Comparison of ENCODE assay signal across 8 cellular contexts in genomic region chr6:107115695-107116327, GRCh38. TPM values are rescaled to one million over a fixed set of nuclear protein-coding genes. Genes with fewer than 3 reads are reported as not detected.
A peak's percentile ranks its signal among the peaks of the same experiment; 100 is the strongest.
DNase-seq lines count a peak whose midpoint lies in the region; ATAC-seq, FAIRE-seq and TF ChIP-seq lines count a peak whose summit lies in the region.

No MANE protein-coding gene starts in this region.

- peak; percentile 35 for ATAC-seq in CD8-positive, alpha-beta T cell
- peak; percentile 25 for ATAC-seq in GM21526 (IDR thresholded peaks at IDR 0.05; ENCODE audit: low FRiP score, unreplicated experiment)
- no peak for ATAC-seq in HG03571 (IDR thresholded peaks at IDR 0.05; ENCODE audit: unreplicated experiment)

- CTCF ChIA-PET in CD8-positive, alpha-beta T cell (lab: Charles Lee), result no interaction called here
- CTCF ChIA-PET in H1 (lab: Charles Lee; ENCODE audit: partially characterized antibody), result interaction anchor here (0.5 to 1.6 kb wide), 11 partner anchors 8 to 560 kb away, joined by 3 to 9 read pairs (median 3); partner anchors contain the start of gene PDSS2

- H3K79me1 ChIP-seq in H1 (ENCODE audit: low read depth, low read length) (no peaks in the 10 kb centered on the region), mesendoderm (ENCODE audit: low read length) (peaks cover 2% of the 10 kb centered on the region)

- H3K36me3 ChIP-seq in CD8-positive, alpha-beta T cell (ENCODE audit: insufficient read depth, low read length), result no peaks in the 10 kb centered on the region
- peaks cover 0 to 5% (median 0%) of the 10 kb centered on the region in 4 experiments; a peak in 1 of 8 replicates for H3K36me3 ChIP-seq in H1 (ENCODE audit: control insufficient read depth in 2 of 4, insufficient read depth in 4 of 4, low read length in 3 of 4)
- H3K36me3 ChIP-seq in mesendoderm (ENCODE audit: control insufficient read depth, insufficient read depth, low read length), result no peaks in the 10 kb centered on the region

- H3K9me3 ChIP-seq in CD8-positive, alpha-beta T cell (ENCODE audit: low read length), result no peaks in the 10 kb centered on the region
- no peaks in the 10 kb centered on the region for H3K9me3 ChIP-seq in H1 (ENCODE audit: insufficient read depth in 2 of 2, low read depth in 1 of 2, low read length in 1 of 2)

- H3K4me1 Mint-ChIP-seq in CD8-positive, alpha-beta T cell (ENCODE audit: low read depth), result peaks cover 15% of the 10 kb centered on the region

- peak overlapping the region; percentile 85 to 98 (median 91) for H3K9ac ChIP-seq in H1 (replicated peaks in 1 of 4; ENCODE audit: extremely low read depth in 1 of 4, low read depth in 3 of 4, low read length in 3 of 4)
- peak overlapping the region; percentile 96 for H3K9ac ChIP-seq in mesendoderm (ENCODE audit: low read length)

- 3% methylated on average over 39 of the region's 45 CpGs; no CpG with 5 or more reads in 1 of the 2 experiments for WGBS in H1 (ENCODE audit: extremely low coverage in 1 of 2, insufficient coverage in 1 of 2, insufficient read length in 1 of 2, insufficient replicate concordance in 2 of 2, low coverage in 1 of 2, low lambda C conversion rate in 2 of 2, missing lambda C conversion rate in 1 of 2), 2 experiments
- no CpG with 5 or more reads among the region's 45 CpGs for WGBS in mesendoderm (ENCODE audit: extremely low coverage, insufficient coverage, low lambda C conversion rate)

- H3K14ac ChIP-seq in H1 (ENCODE audit: insufficient read length), result no peak overlapping the region

- 0 out of 3 replicates have a peak, but pooled peaks of 1 of the 2 experiments have one; percentile 5 for TF ChIP-seq EP300 in H1 (IDR thresholded peaks at IDR 0.05; ENCODE audit: borderline replicate concordance in 1 of 2, low read depth in 2 of 2, low read length in 2 of 2)

- H3K4ac ChIP-seq in H1 (replicated peaks; ENCODE audit: insufficient read length, low read depth, low read length), result peak overlapping the region; percentile 93
- peak overlapping the region; percentile 100 for H3K4ac ChIP-seq in mesendoderm (ENCODE audit: low read depth, low read length)

- H3K36me3 Mint-ChIP-seq in CD8-positive, alpha-beta T cell, result peaks cover 2% of the 10 kb centered on the region

- H4K20me1 ChIP-seq in H1 (replicated peaks in 1 of 2; ENCODE audit: control insufficient read depth in 1 of 2, insufficient read depth in 2 of 2, low read length in 2 of 2), result no peaks in the 10 kb centered on the region

- no peak for TF ChIP-seq CTCF in CD8-positive, alpha-beta T cell (IDR thresholded peaks at IDR 0.05)
- TF ChIP-seq CTCF in WI38 (IDR thresholded peaks at IDR 0.05; ENCODE audit: low read depth, low read length), result no peak
- TF ChIP-seq CTCF in H1 (IDR thresholded peaks at IDR 0.05; ENCODE audit: control extremely low read depth in 1 of 3, insufficient read depth in 1 of 3, low read depth in 1 of 3, low read length in 3 of 3), result no peak

- TF ChIP-seq POLR2A in H1 (IDR thresholded peaks at IDR 0.05; ENCODE audit: control extremely low read depth in 1 of 2, low read depth in 2 of 2, low read length in 2 of 2), result peak in 1 of 2 experiments; percentile 22; a peak in 2 of 3 replicates

- intact Hi-C loops in CD8-positive, alpha-beta T cell (cut with DNase I, micrococcal nuclease), result loop anchor here (2.0 to 10.0 kb wide), 6 partner anchors 341 to 1976 kb away; partner anchors contain the start of genes PDSS2 (in 2 of the 2), QRSL1 (in 1 of the 2), RTN4IP1 (in 1 of the 2) and SESN1 (in 1 of the 2)

- H2AK5ac ChIP-seq in H1 (ENCODE audit: low read depth, low read length) (peak overlapping the region; percentile 88; the same call in 1 of the 2 replicates), mesendoderm (ENCODE audit: low read length) (no peak overlapping the region)

- H2AFZ ChIP-seq in H1 (ENCODE audit: low read length), result no peak overlapping the region

- H3K18ac ChIP-seq in H1 (ENCODE audit: extremely low read depth, low read length), result peak overlapping the region; percentile 98
- peak overlapping the region; percentile 100 for H3K18ac ChIP-seq in mesendoderm (ENCODE audit: low read length)

- peak overlapping the region; percentile 68; the same call in 1 of the 2 replicates for H2BK12ac ChIP-seq in H1 (ENCODE audit: low read depth, low read length)

- H4K5ac ChIP-seq in H1 (ENCODE audit: insufficient read length, low read depth, low read length) (peak overlapping the region; percentile 92), mesendoderm (ENCODE audit: low read length) (no peak overlapping the region)

- H4K8ac ChIP-seq in H1 (ENCODE audit: extremely low read depth, insufficient read depth, low read length), result peak overlapping the region; percentile 97
- H4K8ac ChIP-seq in mesendoderm (ENCODE audit: low read depth, low read length), result peak overlapping the region; percentile 99

- H2BK120ac ChIP-seq in H1 (replicated peaks; ENCODE audit: low read depth, low read length) (peak overlapping the region; percentile 97), mesendoderm (ENCODE audit: low read depth, low read length) (peak overlapping the region; percentile 100)

- FAIRE-seq in H1 (lab: Jason Lieb, UNC), result no peak

- no peaks in the 10 kb centered on the region for H3K27me3 Mint-ChIP-seq in CD8-positive, alpha-beta T cell (ENCODE audit: low read depth)

- H2BK20ac ChIP-seq in H1 (ENCODE audit: low read length), result no peak overlapping the region

- DNase-seq in CD8-positive, alpha-beta T cell, result peak in 4 of 7 experiments; percentile 1 to 55 (median 14)
- DNase-seq in NCI-H1417 treated with DMSO at 0.1 percent for 48 hours (lab: John Stamatoyannopoulos, UW) (peak; percentile 84), H1 (ENCODE audit: low read depth in 1 of 2, low spot score in 2 of 2) (peak in 1 of 2 experiments; percentile 84), mesendoderm (peak; percentile 88)
- peak; percentile 22 for DNase-seq in stimulated activated naive CD4-positive, alpha-beta T cell treated with Interleukin-2 at 50 U/mL for 16 hours (lab: John Stamatoyannopoulos, UW)

- H3K9me3 Mint-ChIP-seq in CD8-positive, alpha-beta T cell, result no peaks in the 10 kb centered on the region

- peaks cover 11% of the 10 kb centered on the region for H3K4me1 ChIP-seq in CD8-positive, alpha-beta T cell (ENCODE audit: insufficient read depth, low read length)
- H3K4me1 ChIP-seq in H1 (replicated peaks in 1 of 4; ENCODE audit: control insufficient read depth in 3 of 4, insufficient read depth in 4 of 4, low read length in 3 of 4), result peaks cover 11 to 17% (median 14%) of the 10 kb centered on the region in 4 experiments
- H3K4me1 ChIP-seq in mesendoderm (ENCODE audit: control insufficient read depth, low read depth, low read length), result no peaks in the 10 kb centered on the region

- no peak; a peak in 1 of 4 replicates for TF ChIP-seq RAD21 in H1 (IDR thresholded peaks at IDR 0.05 in 1 of 2, conservative IDR thresholded peaks at IDR 0.05 in 1 of 2; ENCODE audit: low read depth in 2 of 2, low read length in 2 of 2)

- peak overlapping the region; percentile 29 for H3K4me3 ChIP-seq in CD8-positive, alpha-beta T cell (ENCODE audit: low read depth, low read length)
- peak overlapping the region; percentile 63 for H3K4me3 ChIP-seq in WI38 (ENCODE audit: low read depth, low read length)
- peak overlapping the region; percentile 53 to 76 (median 62) for H3K4me3 ChIP-seq in H1 (ENCODE audit: extremely low read depth in 1 of 4, insufficient read depth in 2 of 4, low read depth in 3 of 4, low read length in 4 of 4)
- H3K4me3 ChIP-seq in mesendoderm (ENCODE audit: low read length), result peak overlapping the region; percentile 64

- H3K4me2 ChIP-seq in H1 (ENCODE audit: insufficient read depth in 1 of 2, low read depth in 2 of 2, low read length in 2 of 2) (peak overlapping the region; percentile 77 to 90), mesendoderm (ENCODE audit: low read length) (peak overlapping the region; percentile 84)

- H3K23me2 ChIP-seq in H1 (ENCODE audit: low read depth, low read length), result peaks cover 9% of the 10 kb centered on the region

- H3K23ac ChIP-seq in H1 (ENCODE audit: insufficient read length) (no peak overlapping the region), mesendoderm (ENCODE audit: low read length) (no peak overlapping the region)

- H3K27ac Mint-ChIP-seq in CD8-positive, alpha-beta T cell, result peak overlapping the region; percentile 41

- H3K56ac ChIP-seq in H1 (replicated peaks; ENCODE audit: insufficient read length, low read depth, low read length) (peak overlapping the region; percentile 98), mesendoderm (ENCODE audit: low read length) (peak overlapping the region; percentile 96)

- H3K4me3 Mint-ChIP-seq in CD8-positive, alpha-beta T cell, result peak overlapping the region; percentile 85

- no peaks in the 10 kb centered on the region for H3K27me3 ChIP-seq in CD8-positive, alpha-beta T cell (ENCODE audit: insufficient read depth, low read length)
- H3K27me3 ChIP-seq in H1 (replicated peaks in 1 of 4; ENCODE audit: control insufficient read depth in 3 of 4, extremely low read depth in 1 of 4, insufficient read depth in 3 of 4, low read length in 3 of 4) (no peaks in the 10 kb centered on the region), mesendoderm (ENCODE audit: insufficient read depth, low read length, poor library complexity) (no peaks in the 10 kb centered on the region)

- H2BK5ac ChIP-seq in H1 (ENCODE audit: low read depth, low read length), result peak overlapping the region; percentile 99
- peak overlapping the region; percentile 83 for H2BK5ac ChIP-seq in mesendoderm (ENCODE audit: low read length)

- H2BK15ac ChIP-seq in H1 (ENCODE audit: low read length), result peak overlapping the region; percentile 65; the same call in 1 of the 2 replicates
- H2BK15ac ChIP-seq in mesendoderm (replicated peaks; ENCODE audit: low read depth), result peak overlapping the region; percentile 89

- H3K27ac ChIP-seq in CD8-positive, alpha-beta T cell (ENCODE audit: low read depth, low read length), result no peak overlapping the region
- H3K27ac ChIP-seq in H1 (ENCODE audit: low read depth, low read length), result peak overlapping the region; percentile 99
- H3K27ac ChIP-seq in mesendoderm (ENCODE audit: low read depth, low read length), result peak overlapping the region; percentile 100

- peak overlapping the region; percentile 98 for H4K91ac ChIP-seq in H1 (replicated peaks; ENCODE audit: insufficient read length, low read length)

- POLR2A ChIA-PET in CD8-positive, alpha-beta T cell (lab: Charles Lee), result interaction anchor here (0.9 to 1.0 kb wide), 2 partner anchors 344 to 1146 kb away, joined by 3 to 5 read pairs; partner anchors contain the start of genes PDSS2 and SNX3
- POLR2A ChIA-PET in H1 (lab: Charles Lee; ENCODE audit: partially characterized antibody), result interaction anchor here (0.7 to 5.2 kb wide), 37 partner anchors 9 to 790 kb away, joined by 3 to 53 read pairs (median 4); partner anchors contain the start of genes ATG5 and MTRES1

- H3K79me2 ChIP-seq in H1 (ENCODE audit: control insufficient read depth in 1 of 2, insufficient read depth in 2 of 2, low read length in 2 of 2) (peaks cover 4 to 33% of the 10 kb centered on the region in 2 experiments), mesendoderm (ENCODE audit: control insufficient read depth, insufficient read depth, low read length) (peaks cover 12% of the 10 kb centered on the region)

RNA-seq across cellular contexts. Expression of gene BEND3, which starts 0.5 kb away (rescaled TPM):
- total RNA-seq in CD8-positive, alpha-beta T cell, result 1 to 10 TPM; 1.7 to 1.8 TPM
- total RNA-seq in H1 (2021; fragmentation: NEBNext Ultra II Directional; extraction: Animal tissue kit (Norgen Biotek cat#: 25700)), result 38.8 and 40.8 TPM in 2 replicates
- polyA plus RNA-seq in H1 (2011; rRNA removed), result 25.2 and 26.2 TPM in 2 replicates
- 21.1 TPM for polyA plus RNA-seq in H1 (2011; cell fraction: cytosol; rRNA removed)
- 48.4 TPM for polyA plus RNA-seq in H1 (2011; cell fraction: nucleus; rRNA removed)
- 22.5 to 25.1 TPM (median 23.6 TPM) in 4 replicates for polyA plus RNA-seq in H1 (2012, experiment 1 of 2)
- polyA plus RNA-seq in H1 (2012, experiment 2 of 2), result 15.4 TPM
- polyA plus RNA-seq in H1 (2013, experiment 1 of 2), result 17.8 TPM
- polyA plus RNA-seq in H1 (2013, experiment 2 of 2), result 16.3 TPM
- polyA minus RNA-seq in H1 (2011; rRNA and poly(A)+ RNA removed), result 42.9 and 43.2 TPM in 2 replicates
- polyA minus RNA-seq in H1 (2011; cell fraction: cytosol; rRNA and poly(A)+ RNA removed), result 38.0 TPM
- polyA minus RNA-seq in H1 (2011; cell fraction: nucleus; rRNA and poly(A)+ RNA removed), result 31.0 TPM
- 17.3 TPM for polyA plus RNA-seq in mesendoderm (2013, experiment 1 of 2)
- 17.5 TPM for polyA plus RNA-seq in mesendoderm (2013, experiment 2 of 2)

Comparison
In these comparisons a context has a peak if more than half of its experiments do, and no peak if none do; other contexts are left out.
1. RNA of gene BEND3, which starts 0.5 kb away (total RNA-seq): 38.8 to 40.8 TPM in H1; 1.7 to 1.8 TPM in CD8-positive, alpha-beta T cell; every median in the first group is over 10 times any median in the second.
2. Peak in every context shown above with its lines, with median percentiles within 50 percentile points of each other: H3K4me3 ChIP-seq.